Comparison of ENCODE assay signal across 18 cellular contexts in the genomic region with DNA sequence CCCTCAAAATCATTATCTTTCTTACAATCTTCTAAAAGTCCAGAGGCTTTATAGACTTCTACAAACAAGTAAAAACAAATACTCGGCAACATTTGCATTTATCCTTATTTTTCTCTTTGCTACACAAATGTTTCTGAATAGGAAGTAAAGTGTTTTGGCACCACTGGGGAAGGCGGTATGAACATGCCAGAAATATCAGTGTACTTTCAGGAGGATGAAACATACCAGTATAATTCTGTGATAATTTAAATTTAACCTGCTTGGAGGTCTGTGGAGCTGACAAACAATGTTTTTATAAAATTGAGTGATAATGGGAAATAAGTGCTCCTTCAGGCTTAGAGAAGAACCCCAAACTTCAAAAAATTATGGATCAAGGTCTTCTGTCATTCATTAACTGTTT.
"Had no signal": no experiment of that assay in that cellular context is flagged by ENCODE, and none has a peak within 500 bp of the region (broad histone marks: within the 10 kb centered on the region; RNA-seq: fewer than 3 reads in every experiment).

No MANE protein-coding gene starts in this region.

- H3K9me3 ChIP-seq: MG63, SJCRH30 had no signal

- H3K4me1 ChIP-seq: SJCRH30 had no signal

- H3K27ac ChIP-seq: RWPE1, SJCRH30 had no signal

- DNase-seq: Karpas-422, KG1, MG63, NCI-H1092, NCI-H1105 treated with DMSO at 0.1 percent for 48 hours, NCI-H1417 treated with DMSO at 0.1 percent for 48 hours, NCI-H1694 treated with DMSO at 0.1 percent for 48 hours, NCI-H2029, NCI-H2081 treated with DMSO at 0.1 percent for 48 hours, NCI-H2171, NCI-H226, NCI-H446, NCI-H510A, NCI-H524 treated with DMSO at 0.1 percent for 48 hours, NCI-H774, SHP77 treated with DMSO at 0.1 percent for 48 hours, SJCRH30 had no signal

- H3K27me3 ChIP-seq: MG63, SJCRH30 had no signal

- H3K4me3 ChIP-seq: MG63, SJCRH30 had no signal
